In the genomic region with DNA sequence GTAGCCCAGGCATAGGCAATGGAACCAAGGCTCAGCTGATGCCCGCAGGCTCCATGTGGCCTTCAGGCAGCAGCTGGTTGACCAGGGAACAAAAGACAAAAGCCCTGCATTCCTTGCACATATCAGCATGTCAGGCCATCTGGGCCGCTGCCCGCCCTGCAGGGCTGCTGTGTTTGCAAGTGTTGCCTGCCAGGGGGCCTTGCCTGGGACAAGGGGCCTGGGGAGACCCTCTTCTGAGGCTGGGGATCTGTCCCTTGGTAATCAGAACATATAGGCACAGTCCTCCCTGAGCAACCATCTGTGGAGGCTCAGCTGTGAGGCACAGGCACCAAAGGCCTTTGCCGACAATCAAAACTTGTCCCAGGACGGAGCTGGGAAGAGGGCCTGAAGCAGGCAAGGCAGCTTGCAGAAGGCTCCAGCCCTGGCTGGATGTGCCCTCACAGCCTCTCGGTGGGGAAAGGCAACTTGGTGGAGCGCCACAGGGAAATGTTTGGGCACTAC, we compare ENCODE assay signal across 1 cellular context.
TF ChIP-seq lines count a peak whose summit lies in the region.

No MANE protein-coding gene starts in this region.

TF ChIP-seq in H1, 55 proteins besides CTCF, POLR2A, EP300 and RAD21:
- peak; percentile 79 for TF ChIP-seq TEAD4 (IDR thresholded peaks at IDR 0.05; ENCODE audit: low read depth, low read length)
- TF ChIP-seq CTBP2 (IDR thresholded peaks at IDR 0.05; ENCODE audit: borderline replicate concordance, insufficient read depth, insufficient read length, low read length), result no peak
- TF ChIP-seq SP4 (IDR thresholded peaks at IDR 0.05; ENCODE audit: low read length), result no peak
- TF ChIP-seq SUZ12 (IDR thresholded peaks at IDR 0.05; ENCODE audit: low read length), result peak; percentile 19; the same call in 1 of the 2 replicates
- TF ChIP-seq BRCA1 (IDR thresholded peaks at IDR 0.05; ENCODE audit: low read depth, low read length), result no peak
- TF ChIP-seq SIN3A (conservative IDR thresholded peaks at IDR 0.05 in 1 of 2, IDR thresholded peaks at IDR 0.05 in 1 of 2; ENCODE audit: low read depth in 1 of 2, low read length in 2 of 2), result 0 out of 4 replicates have a peak, but pooled peaks of 1 of the 2 experiments have one; percentile 21
- TF ChIP-seq, protein P1, sequence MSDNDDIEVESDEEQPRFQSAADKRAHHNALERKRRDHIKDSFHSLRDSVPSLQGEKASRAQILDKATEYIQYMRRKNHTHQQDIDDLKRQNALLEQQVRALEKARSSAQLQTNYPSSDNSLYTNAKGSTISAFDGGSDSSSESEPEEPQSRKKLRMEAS (IDR thresholded peaks at IDR 0.05), result 0 out of 2 replicates have a peak, but pooled peaks have one; percentile 31
- TF ChIP-seq ZNF274 (IDR thresholded peaks at IDR 0.05; ENCODE audit: borderline replicate concordance, extremely low read depth, low read length), result no peak
- no peak for TF ChIP-seq HDAC6 (IDR thresholded peaks at IDR 0.05; ENCODE audit: low read depth, low read length)
- no peak for TF ChIP-seq SP2 (IDR thresholded peaks at IDR 0.05; ENCODE audit: low read length)
- TF ChIP-seq, protein P2, sequence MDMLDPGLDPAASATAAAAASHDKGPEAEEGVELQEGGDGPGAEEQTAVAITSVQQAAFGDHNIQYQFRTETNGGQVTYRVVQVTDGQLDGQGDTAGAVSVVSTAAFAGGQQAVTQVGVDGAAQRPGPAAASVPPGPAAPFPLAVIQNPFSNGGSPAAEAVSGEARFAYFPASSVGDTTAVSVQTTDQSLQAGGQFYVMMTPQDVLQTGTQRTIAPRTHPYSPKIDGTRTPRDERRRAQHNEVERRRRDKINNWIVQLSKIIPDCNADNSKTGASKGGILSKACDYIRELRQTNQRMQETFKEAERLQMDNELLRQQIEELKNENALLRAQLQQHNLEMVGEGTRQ (IDR thresholded peaks at IDR 0.05; ENCODE audit: low read length), result no peak
- no peak for TF ChIP-seq POLR2AphosphoS5 (IDR thresholded peaks at IDR 0.05; ENCODE audit: low read depth, low read length)
- TF ChIP-seq, protein P3, sequence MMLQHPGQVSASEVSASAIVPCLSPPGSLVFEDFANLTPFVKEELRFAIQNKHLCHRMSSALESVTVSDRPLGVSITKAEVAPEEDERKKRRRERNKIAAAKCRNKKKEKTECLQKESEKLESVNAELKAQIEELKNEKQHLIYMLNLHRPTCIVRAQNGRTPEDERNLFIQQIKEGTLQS (IDR thresholded peaks at IDR 0.05; ENCODE audit: insufficient read depth, low read depth, low read length), result no peak
